14 cellular contexts compared by ENCODE assay signal in genomic region chr2:241898681-241899270, GRCh38.
DNase-seq lines count a peak whose midpoint lies in the region; ATAC-seq lines count a peak whose summit lies in the region.
"Had no signal": no experiment of that assay in that cellular context is flagged by ENCODE, and none has a peak within 500 bp of the region (broad histone marks: within the 10 kb centered on the region; RNA-seq: fewer than 3 reads in every experiment).

No MANE protein-coding gene starts in this region.

- no peak overlapping the region for H3K4me3 Mint-ChIP-seq in stimulated activated naive B cell treated with anti-CD40 and anti-IgM and Interleukin-4, amounts not matched to agents 10 μg/mL and 1 μg/mL and 100 μg/mL, for 72 hours
- H3K4me3 Mint-ChIP-seq: activated T-cell treated with anti-CD3 and anti-CD28 coated beads, Interleukin-2, amount 50 U/mL, for 4 hours had no signal

- H3K27ac Mint-ChIP-seq in stimulated activated naive B cell treated with anti-CD40 and anti-IgM and Interleukin-4, amounts not matched to agents 10 μg/mL and 1 μg/mL and 100 μg/mL, for 72 hours, result peak overlapping the region; percentile 47

- H3K27me3 Mint-ChIP-seq in stimulated activated naive B cell treated with anti-CD40 and anti-IgM and Interleukin-4, amounts not matched to agents 10 μg/mL and 1 μg/mL and 100 μg/mL, for 72 hours, result no peaks in the 10 kb centered on the region

- H3K4me1 Mint-ChIP-seq in stimulated activated naive B cell treated with anti-CD40 and anti-IgM and Interleukin-4, amounts not matched to agents 10 μg/mL and 1 μg/mL and 100 μg/mL, for 72 hours, result peaks cover 9 to 20% of the 10 kb centered on the region in 2 donors

- H3K9me3 Mint-ChIP-seq in stimulated activated naive B cell treated with anti-CD40 and anti-IgM and Interleukin-4, amounts not matched to agents 10 μg/mL and 1 μg/mL and 100 μg/mL, for 72 hours, result peaks cover 0 to 1% of the 10 kb centered on the region in 2 donors
- H3K9me3 Mint-ChIP-seq: activated T-cell treated with anti-CD3 and anti-CD28 coated beads, Interleukin-2, amount 50 U/mL, for 4 hours had no signal

- peaks cover 17 to 36% of the 10 kb centered on the region in 2 donors for H3K36me3 Mint-ChIP-seq in stimulated activated naive B cell treated with anti-CD40 and anti-IgM and Interleukin-4, amounts not matched to agents 10 μg/mL and 1 μg/mL and 100 μg/mL, for 72 hours

- no peak for ATAC-seq in stimulated activated naive B cell treated with anti-CD40 and anti-IgM and Interleukin-4, amounts not matched to agents 10 μg/mL and 1 μg/mL and 100 μg/mL, for 72 hours (replicated peaks)
- ATAC-seq: activated T-cell treated with anti-CD3 and anti-CD28 coated beads, Interleukin-2, amount 50 U/mL, for 4 hours had no signal

- peak; percentile 21 for DNase-seq in activated CD4-positive, CD25-positive, alpha-beta regulatory T cell treated with anti-CD3 and anti-CD28 coated beads, Interleukin-2, amount 50 U/mL, for 72 hours
- DNase-seq in activated CD4-positive, CD25-positive, alpha-beta regulatory T cell (lab: John Stamatoyannopoulos, UW), result no peak
- DNase-seq in NCI-H2029 treated with DMSO at 0.1 percent for 48 hours (lab: John Stamatoyannopoulos, UW), result peak; percentile 34
- DNase-seq in islet precursor cell, result peak; percentile 47
- no peak for DNase-seq in stimulated activated naive B cell treated with anti-CD40 and anti-IgM and Interleukin-4, amounts not matched to agents 10 μg/mL and 1 μg/mL and 100 μg/mL, for 72 hours
- no peak for DNase-seq in stimulated activated CD4-positive, alpha-beta T cell treated with anti-CD3 and anti-CD28 coated beads, Interleukin-2, amount 100 ng/mL, for 48 hours
- no peak for DNase-seq in SW480 (ENCODE audit: low spot score)
- no peak for DNase-seq in NCI-H446 (lab: John Stamatoyannopoulos, UW)
- DNase-seq: activated CD4-positive, alpha-beta T cell treated with anti-CD3 and anti-CD28 coated beads for 1 hour; activated T-cell treated with anti-CD3 and anti-CD28 coated beads, Interleukin-2, amount 50 U/mL, for 4 hours; cerebellar nuclear complex; kidney glomerular epithelial cell; MG63; stimulated activated CD4-positive, alpha-beta T cell treated with anti-CD3 and anti-CD28 coated beads, Interleukin-4, amount 100 ng/mL, for 1 hour had no signal

Comparison
In these comparisons a context has a peak if more than half of its experiments do, and no peak if none do; other contexts are left out.
1. DNase-seq: peak in activated CD4-positive, CD25-positive, alpha-beta regulatory T cell treated with anti-CD3 and anti-CD28 coated beads, Interleukin-2, amount 50 U/mL, for 72 hours (single experiment), NCI-H2029 treated with DMSO at 0.1 percent for 48 hours (single experiment) and islet precursor cell (single experiment); none in activated CD4-positive, CD25-positive, alpha-beta regulatory T cell (0 of 4), stimulated activated naive B cell treated with anti-CD40 and anti-IgM and Interleukin-4, amounts not matched to agents 10 μg/mL and 1 μg/mL and 100 μg/mL, for 72 hours (single experiment), stimulated activated CD4-positive, alpha-beta T cell treated with anti-CD3 and anti-CD28 coated beads, Interleukin-2, amount 100 ng/mL, for 48 hours (0 of 2), SW480 (single experiment) and NCI-H446 (0 of 2).